ENCODE assay signal across 20 cellular contexts in the genomic region with DNA sequence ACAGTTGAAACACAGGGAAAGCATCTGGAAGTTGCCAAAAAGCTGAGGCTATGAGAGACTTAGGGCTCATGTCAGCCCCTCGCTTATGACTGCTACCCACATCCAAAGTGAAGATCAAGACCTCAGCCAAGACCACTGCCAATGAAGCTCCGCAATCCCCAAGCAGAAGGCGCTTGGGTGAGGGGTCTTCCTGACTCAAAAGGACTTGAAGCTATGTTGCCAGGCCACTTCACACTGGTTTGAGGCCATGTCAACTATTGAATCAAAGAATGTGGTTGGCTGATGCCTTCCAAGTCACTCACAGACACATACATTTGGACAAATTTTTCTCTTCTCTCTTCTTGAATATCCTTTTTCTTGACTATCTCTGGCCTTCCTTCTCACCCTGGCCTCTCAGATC. TPM values are rescaled to one million over a fixed set of nuclear protein-coding genes. Genes with fewer than 3 reads are reported as not detected.
A peak's percentile ranks its signal among the peaks of the same experiment; 100 is the strongest.
DNase-seq lines count a peak whose midpoint lies in the region; ATAC-seq and TF ChIP-seq lines count a peak whose summit lies in the region.
"Had no signal": no experiment of that assay in that cellular context is flagged by ENCODE, and none has a peak within 500 bp of the region (broad histone marks: within the 10 kb centered on the region; RNA-seq: fewer than 3 reads in every experiment).

No MANE protein-coding gene starts in this region.

- no peak for TF ChIP-seq CTCF in Loucy (conservative IDR thresholded peaks at IDR 0.05; ENCODE audit: low read length)

- no peak overlapping the region for H3K9ac ChIP-seq in Loucy (ENCODE audit: low read depth, low read length, poor library complexity, severe bottlenecking)

- peak; percentile 52 for DNase-seq in activated CD8-positive, alpha-beta memory T cell treated with anti-CD3 and anti-CD28 coated beads for 24 hours
- no peak for DNase-seq in activated CD8-positive, alpha-beta memory T cell treated with anti-CD3 and anti-CD28 coated beads, Interleukin-2, amount 50 U/mL, for 4 hours
- no peak for DNase-seq in CD4-positive, CD25-positive, alpha-beta regulatory T cell
- DNase-seq in midbrain (lab: John Stamatoyannopoulos, UW), result no peak
- no peak for DNase-seq in NCI-H82 (lab: John Stamatoyannopoulos, UW)
- DNase-seq: C1 segment of cervical spinal cord, Caco-2, DMS153, HFFc6, Karpas-422, MM.1S, NCI-H1092 treated with DMSO at 0.1 percent for 48 hours, NCI-H1694, NCI-H510A treated with DMSO at 0.1 percent for 48 hours had no signal

- H3K79me2 ChIP-seq in Loucy (ENCODE audit: insufficient read depth, low read length), result no peaks in the 10 kb centered on the region

- no peaks in the 10 kb centered on the region for H3K27me3 ChIP-seq in CD4-positive, CD25-positive, alpha-beta regulatory T cell (ENCODE audit: control insufficient read depth, insufficient read depth, low read length)
- no peaks in the 10 kb centered on the region for H3K27me3 ChIP-seq in Loucy (ENCODE audit: insufficient read depth, low read length, poor library complexity, severe bottlenecking)

- peak overlapping the region; percentile 70 to 90 (median 74) for H3K4me3 Mint-ChIP-seq in CD4-positive, CD25-positive, alpha-beta regulatory T cell
- H3K4me3 Mint-ChIP-seq in activated T-helper 17 cell treated with anti-CD3 and anti-CD28 coated beads, Interleukin-2, amount 50 U/mL, for 72 hours, result peak overlapping the region; percentile 100
- H3K4me3 Mint-ChIP-seq: HFFc6 had no signal

- peaks cover 34% of the 10 kb centered on the region for H3K36me3 Mint-ChIP-seq in CD4-positive, CD25-positive, alpha-beta regulatory T cell
- H3K36me3 Mint-ChIP-seq in activated T-helper 17 cell treated with anti-CD3 and anti-CD28 coated beads, Interleukin-2, amount 50 U/mL, for 72 hours (ENCODE audit: low read depth), result peaks cover 44% of the 10 kb centered on the region

- H3K9me3 Mint-ChIP-seq in CD4-positive, CD25-positive, alpha-beta regulatory T cell, result peaks cover 0 to 2% (median 0%) of the 10 kb centered on the region in 7 donors
- H3K9me3 Mint-ChIP-seq in activated T-helper 17 cell treated with anti-CD3 and anti-CD28 coated beads, Interleukin-2, amount 50 U/mL, for 72 hours, result no peaks in the 10 kb centered on the region
- H3K9me3 Mint-ChIP-seq: HFFc6 had no signal

- ATAC-seq in CD4-positive, CD25-positive, alpha-beta regulatory T cell (ENCODE audit: low read depth in 2 of 2), result no peak
- ATAC-seq in activated T-helper 17 cell treated with anti-CD3 and anti-CD28 coated beads, Interleukin-2, amount 50 U/mL, for 72 hours (replicated peaks), result no peak
- ATAC-seq in HG03095 (IDR thresholded peaks at IDR 0.05; ENCODE audit: unreplicated experiment), result no peak
- ATAC-seq: A549 had no signal

- H3K9me2 ChIP-seq in Loucy (replicated peaks; ENCODE audit: low read depth, low read length), result no peaks in the 10 kb centered on the region

- H3K27ac ChIP-seq in CD4-positive, CD25-positive, alpha-beta regulatory T cell (ENCODE audit: insufficient read depth, low read length, poor library complexity, severe bottlenecking), result peak overlapping the region; percentile 89
- H3K27ac ChIP-seq: A549 had no signal

- H3K4me2 ChIP-seq in Loucy (ENCODE audit: low read depth, low read length, poor library complexity, severe bottlenecking), result peak overlapping the region; percentile 56
- H3K4me2 ChIP-seq: A549 had no signal

- H3F3A ChIP-seq in Loucy (ENCODE audit: low read depth), result peaks cover 3% of the 10 kb centered on the region; the same call in 1 of the 2 replicates

- H3K4me1 ChIP-seq in CD4-positive, CD25-positive, alpha-beta regulatory T cell (ENCODE audit: control insufficient read depth, insufficient read depth, low read length, poor library complexity, severe bottlenecking), result peaks cover 56% of the 10 kb centered on the region
- peaks cover 33% of the 10 kb centered on the region for H3K4me1 ChIP-seq in Loucy (ENCODE audit: insufficient read depth, low read length, poor library complexity, severe bottlenecking)
- H3K4me1 ChIP-seq: A549, Caco-2 had no signal

- peak overlapping the region; percentile 99 for H3K4me3 ChIP-seq in CD4-positive, CD25-positive, alpha-beta regulatory T cell (ENCODE audit: low read depth, low read length)
- no peak overlapping the region for H3K4me3 ChIP-seq in Loucy (ENCODE audit: low read length, poor library complexity, severe bottlenecking)
- H3K4me3 ChIP-seq: A549 had no signal

- no peaks in the 10 kb centered on the region for H4K20me1 ChIP-seq in Loucy (ENCODE audit: insufficient read depth, low read length, poor library complexity, severe bottlenecking)

- H2AFZ ChIP-seq in Loucy (ENCODE audit: low read length), result peak overlapping the region; percentile 47; the same call in 1 of the 2 replicates

- H3K27me3 Mint-ChIP-seq in CD4-positive, CD25-positive, alpha-beta regulatory T cell, result no peaks in the 10 kb centered on the region
- H3K27me3 Mint-ChIP-seq in activated T-helper 17 cell treated with anti-CD3 and anti-CD28 coated beads, Interleukin-2, amount 50 U/mL, for 72 hours, result no peaks in the 10 kb centered on the region

- H3K9me3 ChIP-seq in CD4-positive, CD25-positive, alpha-beta regulatory T cell (ENCODE audit: control insufficient read depth in 2 of 2, low read length in 2 of 2), result no peaks in the 10 kb centered on the region
- H3K9me3 ChIP-seq in Loucy (ENCODE audit: insufficient read depth, low read depth, low read length), result no peaks in the 10 kb centered on the region
- H3K9me3 ChIP-seq: A549, Caco-2 had no signal

- H3K36me3 ChIP-seq in CD4-positive, CD25-positive, alpha-beta regulatory T cell (ENCODE audit: control insufficient read depth, insufficient read depth, low read length), result peaks cover 20% of the 10 kb centered on the region
- no peaks in the 10 kb centered on the region for H3K36me3 ChIP-seq in Loucy (ENCODE audit: insufficient read depth, low read length)

- H3K4me1 Mint-ChIP-seq in CD4-positive, CD25-positive, alpha-beta regulatory T cell, result peaks cover 20 to 71% (median 38%) of the 10 kb centered on the region in 4 donors
- peaks cover 33% of the 10 kb centered on the region for H3K4me1 Mint-ChIP-seq in activated T-helper 17 cell treated with anti-CD3 and anti-CD28 coated beads, Interleukin-2, amount 50 U/mL, for 72 hours

- H3K27ac Mint-ChIP-seq in CD4-positive, CD25-positive, alpha-beta regulatory T cell, result peak overlapping the region; percentile 60 to 95 (median 88)
- peak overlapping the region; percentile 99 for H3K27ac Mint-ChIP-seq in activated T-helper 17 cell treated with anti-CD3 and anti-CD28 coated beads, Interleukin-2, amount 50 U/mL, for 72 hours
- H3K27ac Mint-ChIP-seq: HFFc6 had no signal

RNA-seq across cellular contexts. Expression of gene CCR4, which starts 0.9 kb away (rescaled TPM):
- total RNA-seq in CD4-positive, CD25-positive, alpha-beta regulatory T cell, result 366 TPM
- 100 to 1,000 TPM in 1 of 4 donors, 10 to 100 TPM in 3; 80.8 to 109 (median 93.6) TPM for polyA plus RNA-seq in CD4-positive, CD25-positive, alpha-beta regulatory T cell
- 100 to 1,000 TPM; 207 to 271 TPM for total RNA-seq in activated T-helper 17 cell treated with anti-CD3 and anti-CD28 coated beads, Interleukin-2, amount 50 U/mL, for 72 hours
- total RNA-seq: Caco-2, H4, HFFc6, HT-29 had no signal
- polyA plus RNA-seq: A549 had no signal
